15 cellular contexts compared by ENCODE assay signal in the genomic region with DNA sequence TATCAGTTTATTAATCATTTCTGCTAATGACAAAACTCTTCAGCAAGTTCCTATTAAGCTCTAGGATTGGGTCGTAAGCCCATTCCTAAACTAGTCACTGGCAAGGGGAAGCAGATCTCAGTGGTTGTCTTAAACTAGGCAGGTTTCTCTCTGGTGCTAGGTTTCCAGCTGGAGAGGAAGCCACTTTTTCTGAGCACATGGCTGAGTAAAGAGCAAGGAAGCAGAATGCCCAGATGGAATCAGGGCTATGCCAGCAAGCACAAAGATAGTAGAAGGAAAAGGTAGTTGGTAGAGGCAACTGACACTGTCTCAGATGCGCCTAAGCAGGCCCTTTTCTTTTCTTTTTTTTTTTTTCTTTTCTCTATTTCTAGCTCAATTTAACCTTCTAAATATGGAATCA.
"Had no signal": no experiment of that assay in that cellular context is flagged by ENCODE, and none has a peak within 500 bp of the region (broad histone marks: within the 10 kb centered on the region; RNA-seq: fewer than 3 reads in every experiment).

No MANE protein-coding gene starts in this region.

- ATAC-seq: activated CD8-positive, alpha-beta T cell treated with anti-CD3 and anti-CD28 coated beads for 36 hours; body of pancreas; gastroesophageal sphincter; heart left ventricle had no signal

- H3K4me3 ChIP-seq: body of pancreas, esophagus muscularis mucosa, gastroesophageal sphincter, heart left ventricle, left ventricle myocardium inferior, tibial artery had no signal

- H3K27ac ChIP-seq: body of pancreas, esophagus muscularis mucosa, gastroesophageal sphincter, heart left ventricle, left ventricle myocardium inferior, tibial artery had no signal

- H3K9me3 ChIP-seq: body of pancreas, esophagus muscularis mucosa, gastroesophageal sphincter, tibial artery had no signal

- H3K4me1 ChIP-seq: body of pancreas, esophagus muscularis mucosa, gastroesophageal sphincter, tibial artery had no signal

- H3K27me3 ChIP-seq: body of pancreas, esophagus muscularis mucosa, gastroesophageal sphincter, heart left ventricle, tibial artery had no signal

- DNase-seq: activated CD4-positive, alpha-beta T cell treated with anti-CD3 and anti-CD28 coated beads, Interleukin-2, amount 10 ng/mL, durations not matched to agents 24 days and 14 days; activated CD8-positive, alpha-beta T cell treated with anti-CD3 and anti-CD28 coated beads for 36 hours; activated naive CD4-positive, alpha-beta T cell treated with Interleukin-2 at 50 U/mL for 16 hours; activated naive CD8-positive, alpha-beta T cell treated with anti-CD3 and anti-CD28 coated beads, Interleukin-2, amount 10 ng/mL, durations not matched to agents 7 days and 5 days; activated T-cell treated with anti-CD3 and anti-CD28 coated beads, Interleukin-2, amount 50 U/mL, for 1 hour; amygdala; body of pancreas; cortex of kidney; heart left ventricle; left ventricle myocardium inferior; stimulated activated CD8-positive, alpha-beta memory T cell treated with anti-CD3 and anti-CD28 coated beads, Interleukin-4, amount 100 ng/mL, for 48 hours; stimulated activated naive CD4-positive, alpha-beta T cell; tibial artery had no signal
